24 cellular contexts compared by ENCODE assay signal in the genomic region with DNA sequence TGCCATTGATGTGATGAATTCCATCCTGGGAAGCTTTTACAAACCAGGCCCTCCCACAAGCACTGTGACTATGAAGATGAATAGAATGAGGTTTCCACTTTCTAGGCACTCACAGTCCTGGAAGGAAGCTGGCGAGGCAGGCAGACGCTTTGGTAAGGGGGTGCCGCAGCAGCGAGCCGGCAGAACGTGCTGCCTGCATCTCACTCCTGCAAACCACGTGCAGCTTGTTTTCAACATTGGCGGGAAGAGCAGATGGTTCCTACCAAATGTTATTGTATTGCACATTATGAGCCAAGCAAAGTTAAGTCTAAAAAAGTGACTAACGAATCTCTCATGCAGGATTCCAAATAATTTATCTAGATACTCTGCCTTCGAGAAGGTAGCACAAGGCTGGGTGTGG. TPM values are rescaled to one million over a fixed set of nuclear protein-coding genes. Genes with fewer than 3 reads are reported as not detected.
DNase-seq lines count a peak whose midpoint lies in the region; TF ChIP-seq lines count a peak whose summit lies in the region.
"Had no signal": no experiment of that assay in that cellular context is flagged by ENCODE, and none has a peak within 500 bp of the region (broad histone marks: within the 10 kb centered on the region; RNA-seq: fewer than 3 reads in every experiment).

No MANE protein-coding gene starts in this region.

- no peaks in the 10 kb centered on the region for H3K9me3 ChIP-seq in ovary
- H3K9me3 ChIP-seq: HAP-1 had no signal

- peaks cover 5% of the 10 kb centered on the region for H3K4me1 ChIP-seq in ovary (ENCODE audit: insufficient read depth)
- H3K4me1 ChIP-seq: HAP-1 had no signal

- TF ChIP-seq POLR2A in ovary (IDR thresholded peaks at IDR 0.05) = no peak

- H3K27me3 ChIP-seq in dorsolateral prefrontal cortex (peaks cover 0 to 6% (median 0%) of the 10 kb centered on the region in 45 donors), ovary (no peaks in the 10 kb centered on the region)

- H3K4me3 ChIP-seq in dorsolateral prefrontal cortex (no peak overlapping the region), ovary (no peak overlapping the region)
- H3K4me3 ChIP-seq: BLaER1 treated with 17β-estradiol and CSF1 and Interleukin-3, amounts not matched to agents 10 nM and 100 nM; GM23248; HAP-1; SK-N-MC had no signal

- peak; percentile 73 for DNase-seq in DMS 273 (lab: John Stamatoyannopoulos, UW; ENCODE audit: unreplicated experiment)
- no peak for DNase-seq in DMS 273 treated with DMSO at 0.1 percent for 48 hours (lab: John Stamatoyannopoulos, UW)
- peak; percentile 63 for DNase-seq in NCI-H2171 treated with DMSO at 0.1 percent for 48 hours (lab: John Stamatoyannopoulos, UW)
- DNase-seq in dorsolateral prefrontal cortex = peak in 4 of 10 donors; percentile 43 to 61 (median 56)
- DNase-seq in ovary = peak in 3 of 5 donors; percentile 39 to 57 (median 41)
- no peak for DNase-seq in LoVo (ENCODE audit: low spot score)
- no peak for DNase-seq in NCI-H510A treated with DMSO at 0.1 percent for 48 hours (lab: John Stamatoyannopoulos, UW)
- no peak for DNase-seq in NCI-H82 (lab: John Stamatoyannopoulos, UW)
- DNase-seq: ACHN; Calu3; CD8-positive, alpha-beta memory T cell; DMS79 treated with DMSO at 0.1 percent for 48 hours; GM23248; KG1; NCI-H1092 treated with DMSO at 0.1 percent for 48 hours; NCI-H1436 treated with DMSO at 0.1 percent for 48 hours; NCI-H2029 treated with DMSO at 0.1 percent for 48 hours; SHP77 treated with DMSO at 0.1 percent for 48 hours; SW 1271 had no signal

- WGBS in ovary, 3 donors = 10 to 24% (median 11%) methylated on average over 10 of the region's 10 CpGs

- intact Hi-C loops in dorsolateral prefrontal cortex (cut with DNase I) (loop anchor here in 1 of 2 donors (2.0 kb wide), 1 partner anchor 20 kb away; no protein-coding TSS in a partner anchor), ovary (cut with DNase I) (no loop called here)

- no peak for TF ChIP-seq EP300 in ovary (IDR thresholded peaks at IDR 0.05)

- no peak for TF ChIP-seq CTCF in dorsolateral prefrontal cortex (IDR thresholded peaks at IDR 0.05 in 54 of 56, conservative IDR thresholded peaks at IDR 0.05 in 2 of 56; ENCODE audit: low read depth in 1 of 56, partially characterized antibody in 56 of 56)
- no peak for TF ChIP-seq CTCF in ovary (IDR thresholded peaks at IDR 0.05)

- no peaks in the 10 kb centered on the region for H3K36me3 ChIP-seq in ovary
- H3K36me3 ChIP-seq: BLaER1 treated with 17β-estradiol and CSF1 and Interleukin-3, amounts not matched to agents 10 nM and 100 nM; HAP-1 had no signal

- H3K27ac ChIP-seq in dorsolateral prefrontal cortex (peak overlapping the region in 32 of 59 donors; percentile 3 to 90 (median 83)), ovary (no peak overlapping the region)
- H3K27ac ChIP-seq: 22Rv1; BLaER1 treated with 17β-estradiol and CSF1 and Interleukin-3, amounts not matched to agents 10 nM and 100 nM; GM23248; RWPE1; SK-N-MC had no signal

RNA-seq across cellular contexts. Expression of gene DNAI2, which starts 3.7 kb away (rescaled TPM):
- total RNA-seq in dorsolateral prefrontal cortex = under 1 TPM in 21 of 120 experiments, not detected in 99; 0.19 to 0.96 (median 0.40) TPM
- 10 to 100 TPM in 1 of 7 donors, under 1 TPM in 4, not detected in 2; 0.32 to 12.2 (median 0.72) TPM for total RNA-seq in ovary
- under 1 TPM in 1 of 2 donors, not detected in 1; 0.07 TPM for polyA plus RNA-seq in ovary
- total RNA-seq: Calu3, GM23248 had no signal
- polyA plus RNA-seq: GM23248 had no signal

RNA-seq across cellular contexts. Expression of gene KIF19, which starts 55.7 kb away (rescaled TPM):
- total RNA-seq in dorsolateral prefrontal cortex (10 to 100 TPM in 90 of 120 experiments, 1 to 10 TPM in 30; 1.0 to 84.8 (median 17.6) TPM), ovary (10 to 100 TPM in 1 of 7 donors, 1 to 10 TPM in 3, under 1 TPM in 2, not detected in 1; 0.33 to 15.0 (median 1.4) TPM)
- polyA plus RNA-seq in ovary = under 1 TPM in 1 of 2 donors, not detected in 1; 0.54 TPM
- total RNA-seq: Calu3, GM23248 had no signal
- polyA plus RNA-seq: GM23248 had no signal

RNA-seq across cellular contexts. Expression of gene TTYH2, which starts 57.0 kb away (rescaled TPM):
- total RNA-seq in dorsolateral prefrontal cortex (100 to 1,000 TPM in 71 of 120 experiments, 10 to 100 TPM in 49; 29.4 to 409 (median 112) TPM), ovary (10 to 100 TPM in 6 of 7 donors, 1 to 10 TPM in 1; 9.8 to 43.1 (median 23.0) TPM)
- 10 to 100 TPM; 12.8 to 17.5 TPM for polyA plus RNA-seq in ovary
- total RNA-seq: GM23248 had no signal

Comparison
In these comparisons a context has a peak if more than half of its experiments do, and no peak if none do; other contexts are left out.
1. DNase-seq: peak in DMS 273 (single experiment), NCI-H2171 treated with DMSO at 0.1 percent for 48 hours (single experiment) and ovary (3 of 5); none in DMS 273 treated with DMSO at 0.1 percent for 48 hours (single experiment), LoVo (single experiment), NCI-H510A treated with DMSO at 0.1 percent for 48 hours (single experiment) and NCI-H82 (single experiment).
2. H3K27ac ChIP-seq: peak in dorsolateral prefrontal cortex (32 of 59); none in ovary (0 of 2).